Comparison of ENCODE assay signal across 21 cellular contexts in genomic region chr12:40184493-40185302, GRCh38.
"Had no signal": no experiment of that assay in that cellular context is flagged by ENCODE, and none has a peak within 500 bp of the region (broad histone marks: within the 10 kb centered on the region; RNA-seq: fewer than 3 reads in every experiment).

No MANE protein-coding gene starts in this region.

- ATAC-seq: esophagus mucosa, gastrocnemius medialis, heart right ventricle, left cardiac atrium, mucosa of descending colon had no signal

- H3K27me3 ChIP-seq: dorsolateral prefrontal cortex, esophagus squamous epithelium, gastrocnemius medialis, heart right ventricle had no signal

- H3K27ac ChIP-seq: coronary artery, dorsolateral prefrontal cortex, epithelial cell of prostate, esophagus squamous epithelium, gastrocnemius medialis, heart right ventricle, left ventricle myocardium inferior had no signal

- H3K27me3 Mint-ChIP-seq: naive B cell had no signal

- H3K4me3 Mint-ChIP-seq: mesothelial cell of epicardium, naive B cell had no signal

- H3K4me3 ChIP-seq: coronary artery, dorsolateral prefrontal cortex, esophagus squamous epithelium, gastrocnemius medialis, heart right ventricle, left ventricle myocardium inferior, mucosa of descending colon had no signal

- H3K4me1 ChIP-seq: esophagus squamous epithelium, gastrocnemius medialis, heart right ventricle, left ventricle myocardium inferior had no signal

- H3K9me3 ChIP-seq: gastrocnemius medialis had no signal

- DNase-seq: dermis blood vessel endothelial cell; dorsolateral prefrontal cortex; effector CD4-positive, alpha-beta T cell; effector memory CD4-positive, alpha-beta T cell; esophagus squamous epithelium; foreskin fibroblast; foreskin melanocyte; gastrocnemius medialis; glutamatergic neuron; head of caudate nucleus; heart right ventricle; hippocampal formation; left cardiac atrium; left ventricle myocardium inferior; mesenchymal stem cell; mucosa of descending colon; naive B cell had no signal

- H3K27ac Mint-ChIP-seq: mesothelial cell of epicardium, naive B cell had no signal

- H3K36me3 ChIP-seq: esophagus squamous epithelium, gastrocnemius medialis, heart right ventricle, left ventricle myocardium inferior had no signal
